Comparison of ENCODE assay signal across 15 cellular contexts in genomic region chr17:50203589-50204345, GRCh38. TPM values are rescaled to one million over a fixed set of nuclear protein-coding genes. Genes with fewer than 3 reads are reported as not detected.
A peak's percentile ranks its signal among the peaks of the same experiment; 100 is the strongest.
DNase-seq lines count a peak whose midpoint lies in the region; ATAC-seq, FAIRE-seq and TF ChIP-seq lines count a peak whose summit lies in the region.
"Had no signal": no experiment of that assay in that cellular context is flagged by ENCODE, and none has a peak within 500 bp of the region (broad histone marks: within the 10 kb centered on the region; RNA-seq: fewer than 3 reads in every experiment).

No MANE protein-coding gene starts in this region.

- H3K36me3 ChIP-seq in colonic mucosa: no peaks in the 10 kb centered on the region

- H3K9me3 ChIP-seq in colonic mucosa: no peaks in the 10 kb centered on the region

- no peaks in the 10 kb centered on the region for H3K9me3 Mint-ChIP-seq in activated T-cell treated with anti-CD3 and anti-CD28 coated beads, Interleukin-2, amount 50 U/mL, for 72 hours

- H3K9ac ChIP-seq in colonic mucosa (ENCODE audit: low read depth in 2 of 2, low read length in 2 of 2): peak overlapping the region in 1 of 2 donors; percentile 46

- H3K4me1 Mint-ChIP-seq in activated T-cell treated with anti-CD3 and anti-CD28 coated beads, Interleukin-2, amount 50 U/mL, for 72 hours (ENCODE audit: low read depth): peaks cover 12% of the 10 kb centered on the region

- peaks cover 68% of the 10 kb centered on the region for H3K27me3 Mint-ChIP-seq in activated T-cell treated with anti-CD3 and anti-CD28 coated beads, Interleukin-2, amount 50 U/mL, for 72 hours (ENCODE audit: low read depth)

- TF ChIP-seq CTCF in colonic mucosa (IDR thresholded peaks at IDR 0.05): no peak

- no peak for FAIRE-seq in urothelium cell line (lab: Jason Lieb, UNC)
- FAIRE-seq: HepG2 had no signal

- no peaks in the 10 kb centered on the region for H3K36me3 Mint-ChIP-seq in activated T-cell treated with anti-CD3 and anti-CD28 coated beads, Interleukin-2, amount 50 U/mL, for 72 hours (ENCODE audit: insufficient read depth in 2 of 2)
- H3K36me3 Mint-ChIP-seq: activated CD8-positive, alpha-beta memory T cell treated with anti-CD3 and anti-CD28 coated beads, Interleukin-2, amount 10 ng/mL, durations not matched to agents 7 days and 5 days had no signal

- H3K4me3 ChIP-seq in colonic mucosa: no peak overlapping the region

- H3K4me3 Mint-ChIP-seq in activated T-cell treated with anti-CD3 and anti-CD28 coated beads, Interleukin-2, amount 50 U/mL, for 72 hours: no peak overlapping the region
- H3K4me3 Mint-ChIP-seq: activated CD8-positive, alpha-beta memory T cell treated with anti-CD3 and anti-CD28 coated beads, Interleukin-2, amount 10 ng/mL, durations not matched to agents 7 days and 5 days had no signal

- peak; percentile 10 for DNase-seq in activated T-cell treated with anti-CD3 and anti-CD28 coated beads, Interleukin-2, amount 50 U/mL, for 1 hour
- no peak for DNase-seq in activated T-cell treated with anti-CD3 and anti-CD28 coated beads, Interleukin-2, amount 50 U/mL, for 72 hours
- DNase-seq in colonic mucosa (no peak), myocyte (ENCODE audit: low read depth) (peak; percentile 57), urothelium cell line (ENCODE audit: low spot score) (peak; percentile 46), HT-29 (ENCODE audit: low spot score) (no peak), mucosa of gallbladder (ENCODE audit: low spot score) (no peak)
- DNase-seq: activated CD8-positive, alpha-beta memory T cell treated with anti-CD3 and anti-CD28 coated beads, Interleukin-2, amount 10 ng/mL, durations not matched to agents 7 days and 5 days; DMS53; kidney glomerular epithelial cell; NCI-H1930 had no signal

- no peak for ATAC-seq in activated T-cell treated with anti-CD3 and anti-CD28 coated beads, Interleukin-2, amount 50 U/mL, for 72 hours (replicated peaks in 1 of 2)
- ATAC-seq in HG03460 (IDR thresholded peaks at IDR 0.05; ENCODE audit: unreplicated experiment): no peak
- ATAC-seq: activated CD8-positive, alpha-beta memory T cell treated with anti-CD3 and anti-CD28 coated beads, Interleukin-2, amount 10 ng/mL, durations not matched to agents 7 days and 5 days; HepG2 had no signal

- H3K27ac Mint-ChIP-seq in activated T-cell treated with anti-CD3 and anti-CD28 coated beads, Interleukin-2, amount 50 U/mL, for 72 hours: no peak overlapping the region
- H3K27ac Mint-ChIP-seq: activated CD8-positive, alpha-beta memory T cell treated with anti-CD3 and anti-CD28 coated beads, Interleukin-2, amount 10 ng/mL, durations not matched to agents 7 days and 5 days had no signal

- H3K4me1 ChIP-seq in colonic mucosa: peaks cover 3% of the 10 kb centered on the region

- H3K27ac ChIP-seq in colonic mucosa: peak overlapping the region; percentile 3
- H3K27ac ChIP-seq: 22Rv1 had no signal

- intact Hi-C loops in colonic mucosa (cut with DNase I): no loop called here

- peaks cover 17% of the 10 kb centered on the region for H3K27me3 ChIP-seq in colonic mucosa

RNA-seq across cellular contexts. Expression of gene COL1A1, which starts 2.3 kb away (rescaled TPM):
- 10 to 100 TPM in 1 of 2 donors, 1 to 10 TPM in 1; 9.8 to 10.3 TPM for total RNA-seq in activated T-cell treated with anti-CD3 and anti-CD28 coated beads, Interleukin-2, amount 50 U/mL, for 72 hours
- 100 to 1,000 TPM in 1 of 2 donors, 10 to 100 TPM in 1; 74.7 to 127 TPM for total RNA-seq in colonic mucosa
- 604 and 719 TPM in 2 replicates for total RNA-seq in myocyte
- polyA plus RNA-seq in myocyte (2012): 15,153 TPM
- 0.38 and 0.83 TPM in 2 replicates for total RNA-seq in HT-29 (2014; rRNA removed; shearing (Covaris generic))
- 421 TPM for total RNA-seq in mucosa of gallbladder
- total RNA-seq: HepG2 had no signal

RNA-seq across cellular contexts. Expression of gene SGCA, which starts 38.0 kb away (rescaled TPM):
- 1 to 10 TPM; 1.7 to 2.3 TPM for total RNA-seq in activated T-cell treated with anti-CD3 and anti-CD28 coated beads, Interleukin-2, amount 50 U/mL, for 72 hours
- total RNA-seq in colonic mucosa (1 to 10 TPM in 1 of 2 donors, under 1 TPM in 1; 0.89 to 5.5 TPM), myocyte (428 and 447 TPM in 2 replicates), mucosa of gallbladder (23.5 TPM)
- 303 TPM for polyA plus RNA-seq in myocyte (2012)
- total RNA-seq in HT-29 (2014; rRNA removed; shearing (Covaris generic)): not detected in 2 replicates
- total RNA-seq: HepG2; T-helper 2 cell treated with Interferon-gamma antibody and Interleukin-4, amounts not matched to agents 100 ng/mL and 5 ng/mL, for 36 hours had no signal
- polyA plus RNA-seq: HepG2 had no signal

RNA-seq across cellular contexts. Expression of gene PPP1R9B, which starts 53.3 kb away (rescaled TPM):
- total RNA-seq in activated T-cell treated with anti-CD3 and anti-CD28 coated beads, Interleukin-2, amount 50 U/mL, for 72 hours: 100 to 1,000 TPM; 111 to 128 TPM
- 10 to 100 TPM; 36.6 to 43.2 TPM for total RNA-seq in colonic mucosa
- total RNA-seq in myocyte: 40.5 and 44.2 TPM in 2 replicates
- 43.6 TPM for polyA plus RNA-seq in myocyte (2012)
- total RNA-seq in HT-29 (2014; rRNA removed; shearing (Covaris generic)): 38.7 and 54.6 TPM in 2 replicates
- 61.5 TPM for total RNA-seq in mucosa of gallbladder

Comparison
In these comparisons a context has a peak if more than half of its experiments do, and no peak if none do; other contexts are left out.
1. DNase-seq: peak in activated T-cell treated with anti-CD3 and anti-CD28 coated beads, Interleukin-2, amount 50 U/mL, for 1 hour (single experiment), myocyte (single experiment) and urothelium cell line (single experiment); none in activated T-cell treated with anti-CD3 and anti-CD28 coated beads, Interleukin-2, amount 50 U/mL, for 72 hours (0 of 2), colonic mucosa (single experiment), HT-29 (single experiment) and mucosa of gallbladder (single experiment).
2. RNA of gene COL1A1, which starts 2.3 kb away (total RNA-seq): 604 to 719 TPM in myocyte, 421 TPM in mucosa of gallbladder (single experiment) and 74.7 to 127 TPM in colonic mucosa; 9.8 to 10.3 TPM in activated T-cell treated with anti-CD3 and anti-CD28 coated beads, Interleukin-2, amount 50 U/mL, for 72 hours and 0.38 to 0.83 TPM in HT-29; every median in the first group is over 4 times any median in the second.
3. RNA of gene SGCA, which starts 38.0 kb away (total RNA-seq): 428 to 447 TPM in myocyte; 23.5 TPM in mucosa of gallbladder (single experiment), 0.89 to 5.5 TPM in colonic mucosa, 1.7 to 2.3 TPM in activated T-cell treated with anti-CD3 and anti-CD28 coated beads, Interleukin-2, amount 50 U/mL, for 72 hours and not detected in HT-29; every median in the first group is over 10 times any median in the second.